ENCODE assay signal across 1 cellular context in the genomic region with DNA sequence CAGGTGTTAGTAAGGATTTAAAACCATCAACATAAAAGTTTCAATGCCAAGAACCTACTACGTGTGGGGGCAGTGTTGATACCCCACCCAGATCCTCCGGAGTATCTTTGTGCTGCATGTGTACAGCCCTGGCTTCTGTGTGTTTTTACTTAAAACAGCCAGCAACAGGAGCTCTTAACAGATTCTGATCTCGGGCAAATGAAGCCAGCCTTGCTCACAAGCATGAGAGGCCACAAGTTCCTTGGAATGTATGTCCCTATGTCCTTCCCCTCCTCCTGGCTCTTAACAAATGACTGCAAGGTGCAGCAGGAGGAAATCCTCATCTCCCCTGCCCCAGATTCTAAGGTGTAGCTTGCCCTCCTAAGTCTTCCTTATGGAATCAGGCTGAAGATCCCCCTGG.
TF ChIP-seq lines count a peak whose summit lies in the region.

No MANE protein-coding gene starts in this region.

TF ChIP-seq in A549, 52 proteins besides CTCF, POLR2A, EP300 and RAD21 (continued from another document):
- TF ChIP-seq BCL3 (IDR thresholded peaks at IDR 0.05) (no peak), SMC3 (IDR thresholded peaks at IDR 0.05) (no peak)
- TF ChIP-seq, protein P1, sequence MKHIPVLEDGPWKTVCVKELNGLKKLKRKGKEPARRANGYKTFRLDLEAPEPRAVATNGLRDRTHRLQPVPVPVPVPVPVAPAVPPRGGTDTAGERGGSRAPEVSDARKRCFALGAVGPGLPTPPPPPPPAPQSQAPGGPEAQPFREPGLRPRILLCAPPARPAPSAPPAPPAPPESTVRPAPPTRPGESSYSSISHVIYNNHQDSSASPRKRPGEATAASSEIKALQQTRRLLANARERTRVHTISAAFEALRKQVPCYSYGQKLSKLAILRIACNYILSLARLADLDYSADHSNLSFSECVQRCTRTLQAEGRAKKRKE (CRISPR knock-in tag; IDR thresholded peaks at IDR 0.05; ENCODE audit: low read depth), result no peak
